In the genomic region with DNA sequence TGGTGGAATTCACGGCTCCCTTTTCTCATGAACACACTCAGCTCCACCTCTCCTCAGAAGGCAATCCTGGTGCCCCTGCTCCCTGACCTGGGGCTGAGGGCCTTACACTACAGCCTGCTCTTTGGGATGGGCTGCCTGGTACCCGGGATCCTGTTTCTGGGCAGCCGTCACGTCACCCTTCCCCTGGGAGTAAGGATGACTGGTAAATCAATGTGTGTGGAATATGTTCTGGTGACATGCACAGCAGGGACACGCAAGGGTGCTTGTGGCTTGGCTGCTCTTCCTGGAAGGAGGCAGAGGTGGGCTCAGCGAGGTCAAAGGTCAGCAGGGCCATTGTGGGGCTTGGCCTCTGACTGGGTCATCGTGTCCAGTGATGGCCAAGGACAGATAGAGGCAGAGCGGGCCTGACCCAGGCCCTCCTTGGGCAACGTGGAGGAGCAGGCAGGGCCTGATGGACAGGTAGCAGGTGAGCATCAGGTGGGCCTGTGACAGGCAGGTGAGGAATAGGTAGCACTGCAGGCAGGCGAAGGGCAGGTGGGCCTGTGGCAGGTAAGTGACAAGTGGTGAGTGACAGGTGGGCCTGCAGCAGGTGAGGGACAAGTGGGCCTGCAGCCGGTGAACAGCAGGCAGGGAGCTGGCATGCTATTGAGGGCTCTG, we compare ENCODE assay signal across 22 cellular contexts.
DNase-seq lines count a peak whose midpoint lies in the region; ATAC-seq and TF ChIP-seq lines count a peak whose summit lies in the region.
"Had no signal": no experiment of that assay in that cellular context is flagged by ENCODE, and none has a peak within 500 bp of the region (broad histone marks: within the 10 kb centered on the region; RNA-seq: fewer than 3 reads in every experiment).

No MANE protein-coding gene starts in this region.

- TF ChIP-seq CTCF in endodermal cell (conservative IDR thresholded peaks at IDR 0.05) = no peak

- peaks cover 24% of the 10 kb centered on the region for H3K4me1 ChIP-seq in BLaER1
- H3K4me1 ChIP-seq in BLaER1 treated with 17β-estradiol and CSF1 and Interleukin-3, amounts not matched to agents 10 nM and 100 nM = peaks cover 0 to 22% (median 15%) of the 10 kb centered on the region in 10 experiments; a peak in 13 of 20 replicates
- peaks cover 2% of the 10 kb centered on the region for H3K4me1 ChIP-seq in endodermal cell (ENCODE audit: control insufficient read depth, insufficient read depth, low read length)
- H3K4me1 ChIP-seq: Caco-2, SJCRH30 had no signal

- 77 to 81% methylated on average over 4 to 11 of the region's 11 CpGs for WGBS in endodermal cell (ENCODE audit: insufficient coverage in 1 of 2, insufficient read length in 1 of 2), 2 experiments

- no peaks in the 10 kb centered on the region for H3K27me3 Mint-ChIP-seq in endodermal cell (ENCODE audit: insufficient read depth)
- H3K27me3 Mint-ChIP-seq in stimulated activated naive CD8-positive, alpha-beta T cell treated with anti-CD3 and anti-CD28 coated beads, Interleukin-15, amount 100 ng/mL, for 72 hours = no peaks in the 10 kb centered on the region
- no peaks in the 10 kb centered on the region for H3K27me3 Mint-ChIP-seq in activated T-helper 2 cell treated with anti-CD3 and anti-CD28 coated beads, Interferon-gamma antibody, Interleukin-2, Interleukin-4, amounts not matched to agents 10 μg/mL and 5 μg/mL and 100 μg/mL, durations not matched to agents 14 hours and 24 hours and 36 hours (ENCODE audit: low read depth)
- H3K27me3 Mint-ChIP-seq: CD4-positive, alpha-beta memory T cell had no signal

- H3K27me3 ChIP-seq in BLaER1 (no peaks in the 10 kb centered on the region), endodermal cell (ENCODE audit: control insufficient read depth, insufficient read depth, low read length, poor library complexity, severe bottlenecking) (no peaks in the 10 kb centered on the region)
- H3K27me3 ChIP-seq in BLaER1 treated with 17β-estradiol and CSF1 and Interleukin-3, amounts not matched to agents 10 nM and 100 nM = no peaks in the 10 kb centered on the region
- H3K27me3 ChIP-seq: SJCRH30 had no signal

- DNase-seq in endodermal cell (peak; percentile 64), posterior vena cava (ENCODE audit: low spot score) (peak; percentile 51), cerebellum (ENCODE audit: low spot score) (no peak)
- DNase-seq in stimulated activated naive CD8-positive, alpha-beta T cell treated with anti-CD3 and anti-CD28 coated beads, Interleukin-15, amount 100 ng/mL, for 72 hours = no peak
- DNase-seq in activated T-helper 2 cell treated with anti-CD3 and anti-CD28 coated beads, Interferon-gamma antibody, Interleukin-2, Interleukin-4, amounts not matched to agents 10 μg/mL and 5 μg/mL and 100 μg/mL, durations not matched to agents 14 hours and 24 hours and 36 hours (ENCODE audit: low spot score) = no peak
- DNase-seq: Caco-2; CD4-positive, alpha-beta memory T cell; DND-41; HCEC 1CT; MV-4-11; NCI-H1105 treated with DMSO at 0.1 percent for 48 hours; NCI-H187; NCI-H510A; NCI-H774; NK-92 treated with Interleukin-12 subunit alpha and Interleukin-12 subunit beta, amount 100 ng/mL, for 24 hours; SJCRH30; T-cell had no signal

- H3K36me3 ChIP-seq in BLaER1 (no peaks in the 10 kb centered on the region), endodermal cell (ENCODE audit: control insufficient read depth, insufficient read depth, low read length) (no peaks in the 10 kb centered on the region)
- no peaks in the 10 kb centered on the region for H3K36me3 ChIP-seq in BLaER1 treated with 17β-estradiol and CSF1 and Interleukin-3, amounts not matched to agents 10 nM and 100 nM
- H3K36me3 ChIP-seq: SJCRH30 had no signal

- no peak for ATAC-seq in stimulated activated naive CD8-positive, alpha-beta T cell treated with anti-CD3 and anti-CD28 coated beads, Interleukin-15, amount 100 ng/mL, for 72 hours
- ATAC-seq: GM12878, GM23338, Panc1, T-cell had no signal

- intact Hi-C loops in posterior vena cava (cut with DNase I) = no loop called here
- intact Hi-C loops in activated T-helper 2 cell treated with anti-CD3 and anti-CD28 coated beads, Interferon-gamma antibody, Interleukin-2, Interleukin-4, amounts not matched to agents 10 μg/mL and 5 μg/mL and 100 μg/mL, durations not matched to agents 14 hours and 24 hours and 36 hours (cut with micrococcal nuclease) = no loop called here

- H3K36me3 Mint-ChIP-seq in endodermal cell (ENCODE audit: low read depth) = no peaks in the 10 kb centered on the region
- no peaks in the 10 kb centered on the region for H3K36me3 Mint-ChIP-seq in activated T-helper 2 cell treated with anti-CD3 and anti-CD28 coated beads, Interferon-gamma antibody, Interleukin-2, Interleukin-4, amounts not matched to agents 10 μg/mL and 5 μg/mL and 100 μg/mL, durations not matched to agents 14 hours and 24 hours and 36 hours (ENCODE audit: low read depth)
- H3K36me3 Mint-ChIP-seq: CD4-positive, alpha-beta memory T cell; T-cell had no signal

- H3K4me2 ChIP-seq in BLaER1 = peak overlapping the region; percentile 34
- H3K4me2 ChIP-seq in BLaER1 treated with 17β-estradiol and CSF1 and Interleukin-3, amounts not matched to agents 10 nM and 100 nM = peak overlapping the region in 6 of 11 experiments; percentile 17 to 54 (median 42); a peak in 8 of 22 replicates
- H3K4me2 ChIP-seq: GM23338 had no signal

- peaks cover 17% of the 10 kb centered on the region for H3K4me1 Mint-ChIP-seq in endodermal cell
- H3K4me1 Mint-ChIP-seq in stimulated activated naive CD8-positive, alpha-beta T cell treated with anti-CD3 and anti-CD28 coated beads, Interleukin-15, amount 100 ng/mL, for 72 hours = no peaks in the 10 kb centered on the region
- no peaks in the 10 kb centered on the region for H3K4me1 Mint-ChIP-seq in activated T-helper 2 cell treated with anti-CD3 and anti-CD28 coated beads, Interferon-gamma antibody, Interleukin-2, Interleukin-4, amounts not matched to agents 10 μg/mL and 5 μg/mL and 100 μg/mL, durations not matched to agents 14 hours and 24 hours and 36 hours (ENCODE audit: low read depth)
- H3K4me1 Mint-ChIP-seq: CD4-positive, alpha-beta memory T cell; GM23338; T-cell had no signal

- H3K27ac Mint-ChIP-seq in endodermal cell = no peak overlapping the region
- H3K27ac Mint-ChIP-seq in stimulated activated naive CD8-positive, alpha-beta T cell treated with anti-CD3 and anti-CD28 coated beads, Interleukin-15, amount 100 ng/mL, for 72 hours = no peak overlapping the region
- H3K27ac Mint-ChIP-seq in activated T-helper 2 cell treated with anti-CD3 and anti-CD28 coated beads, Interferon-gamma antibody, Interleukin-2, Interleukin-4, amounts not matched to agents 10 μg/mL and 5 μg/mL and 100 μg/mL, durations not matched to agents 14 hours and 24 hours and 36 hours = no peak overlapping the region
- H3K27ac Mint-ChIP-seq: CD4-positive, alpha-beta memory T cell; GM23338; T-cell had no signal

- no peak overlapping the region for H3K4me3 ChIP-seq in BLaER1
- H3K4me3 ChIP-seq in BLaER1 treated with 17β-estradiol and CSF1 and Interleukin-3, amounts not matched to agents 10 nM and 100 nM = no peak overlapping the region
- no peak overlapping the region for H3K4me3 ChIP-seq in endodermal cell (ENCODE audit: low read length)
- H3K4me3 ChIP-seq: GM12878, GM23338, SJCRH30 had no signal

- no peaks in the 10 kb centered on the region for H3K9me3 ChIP-seq in BLaER1
- no peaks in the 10 kb centered on the region for H3K9me3 ChIP-seq in BLaER1 treated with 17β-estradiol and CSF1 and Interleukin-3, amounts not matched to agents 10 nM and 100 nM (replicated peaks in 1 of 11)
- no peaks in the 10 kb centered on the region for H3K9me3 ChIP-seq in endodermal cell (ENCODE audit: control insufficient read depth, low read length)
- H3K9me3 ChIP-seq: Caco-2, SJCRH30 had no signal

- H3K4me3 Mint-ChIP-seq in endodermal cell = no peak overlapping the region
- H3K4me3 Mint-ChIP-seq in stimulated activated naive CD8-positive, alpha-beta T cell treated with anti-CD3 and anti-CD28 coated beads, Interleukin-15, amount 100 ng/mL, for 72 hours = no peak overlapping the region
- H3K4me3 Mint-ChIP-seq in activated T-helper 2 cell treated with anti-CD3 and anti-CD28 coated beads, Interferon-gamma antibody, Interleukin-2, Interleukin-4, amounts not matched to agents 10 μg/mL and 5 μg/mL and 100 μg/mL, durations not matched to agents 14 hours and 24 hours and 36 hours (ENCODE audit: low read depth) = no peak overlapping the region
- H3K4me3 Mint-ChIP-seq: CD4-positive, alpha-beta memory T cell; GM23338; T-cell had no signal

- H3K27ac ChIP-seq in BLaER1 (no peak overlapping the region), endodermal cell (ENCODE audit: low read depth, low read length) (no peak overlapping the region)
- H3K27ac ChIP-seq in BLaER1 treated with 17β-estradiol and CSF1 and Interleukin-3, amounts not matched to agents 10 nM and 100 nM = no peak overlapping the region
- H3K27ac ChIP-seq: SJCRH30 had no signal

- H4K20me1 ChIP-seq in BLaER1 = no peaks in the 10 kb centered on the region
- H4K20me1 ChIP-seq in BLaER1 treated with 17β-estradiol and CSF1 and Interleukin-3, amounts not matched to agents 10 nM and 100 nM = no peaks in the 10 kb centered on the region

- no peak overlapping the region for H3K9ac ChIP-seq in BLaER1
- no peak overlapping the region for H3K9ac ChIP-seq in BLaER1 treated with 17β-estradiol and CSF1 and Interleukin-3, amounts not matched to agents 10 nM and 100 nM
- no peak overlapping the region for H3K9ac ChIP-seq in endodermal cell (ENCODE audit: extremely low read depth, low read length, poor library complexity, severe bottlenecking)

- no peaks in the 10 kb centered on the region for H3K9me3 Mint-ChIP-seq in endodermal cell
- H3K9me3 Mint-ChIP-seq in stimulated activated naive CD8-positive, alpha-beta T cell treated with anti-CD3 and anti-CD28 coated beads, Interleukin-15, amount 100 ng/mL, for 72 hours = peaks cover 6 to 9% of the 10 kb centered on the region in 2 donors
- peaks cover 5% of the 10 kb centered on the region for H3K9me3 Mint-ChIP-seq in activated T-helper 2 cell treated with anti-CD3 and anti-CD28 coated beads, Interferon-gamma antibody, Interleukin-2, Interleukin-4, amounts not matched to agents 10 μg/mL and 5 μg/mL and 100 μg/mL, durations not matched to agents 14 hours and 24 hours and 36 hours
- H3K9me3 Mint-ChIP-seq: GM23338 had no signal

Comparison
In these comparisons a context has a peak if more than half of its experiments do, and no peak if none do; other contexts are left out.
1. DNase-seq: peak in endodermal cell (single experiment) and posterior vena cava (single experiment); none in cerebellum (single experiment), stimulated activated naive CD8-positive, alpha-beta T cell treated with anti-CD3 and anti-CD28 coated beads, Interleukin-15, amount 100 ng/mL, for 72 hours (0 of 2) and activated T-helper 2 cell treated with anti-CD3 and anti-CD28 coated beads, Interferon-gamma antibody, Interleukin-2, Interleukin-4, amounts not matched to agents 10 μg/mL and 5 μg/mL and 100 μg/mL, durations not matched to agents 14 hours and 24 hours and 36 hours (single experiment).